1 cellular context compared by ENCODE assay signal in the genomic region with DNA sequence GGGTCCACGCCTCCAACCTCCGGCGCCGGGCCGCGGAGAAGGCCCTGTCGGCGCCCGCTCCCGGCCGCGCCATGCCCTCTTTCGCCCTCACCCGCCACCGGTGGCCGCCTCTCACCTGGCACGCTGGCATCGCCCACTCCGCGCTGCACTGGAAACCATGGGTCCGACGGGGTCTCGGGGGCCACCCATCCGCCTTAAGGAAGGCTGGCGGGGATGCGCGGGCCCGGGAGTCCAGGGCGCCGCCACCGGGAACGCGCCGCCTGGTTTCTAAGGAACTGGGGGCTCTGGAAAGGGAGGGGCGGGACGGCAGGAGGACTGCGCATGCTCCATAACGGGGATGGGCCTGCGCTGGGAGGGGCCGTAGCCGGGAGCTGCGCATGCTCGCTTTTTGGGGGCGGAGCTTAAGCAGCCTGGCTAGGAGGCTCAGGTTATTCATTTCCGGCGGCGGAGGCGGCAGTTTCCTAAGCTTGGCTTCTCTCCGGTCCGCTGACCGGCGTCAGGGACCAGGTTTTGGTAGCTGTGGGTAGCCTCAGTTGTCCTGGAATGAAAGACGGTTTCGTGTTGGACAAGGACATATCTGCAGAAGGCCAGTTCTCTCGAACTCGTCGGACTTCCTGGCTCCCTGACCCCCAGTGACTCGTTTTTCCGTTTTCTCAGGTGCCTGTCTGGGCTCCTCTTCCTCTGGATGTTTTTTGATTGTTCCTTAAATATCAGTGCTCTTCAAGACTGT.
A peak's percentile ranks its signal among the peaks of the same experiment; 100 is the strongest.
TF ChIP-seq lines count a peak whose summit lies in the region.

A gene with protein sequence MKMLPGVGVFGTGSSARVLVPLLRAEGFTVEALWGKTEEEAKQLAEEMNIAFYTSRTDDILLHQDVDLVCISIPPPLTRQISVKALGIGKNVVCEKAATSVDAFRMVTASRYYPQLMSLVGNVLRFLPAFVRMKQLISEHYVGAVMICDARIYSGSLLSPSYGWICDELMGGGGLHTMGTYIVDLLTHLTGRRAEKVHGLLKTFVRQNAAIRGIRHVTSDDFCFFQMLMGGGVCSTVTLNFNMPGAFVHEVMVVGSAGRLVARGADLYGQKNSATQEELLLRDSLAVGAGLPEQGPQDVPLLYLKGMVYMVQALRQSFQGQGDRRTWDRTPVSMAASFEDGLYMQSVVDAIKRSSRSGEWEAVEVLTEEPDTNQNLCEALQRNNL (minus strand): TSS at position 269 of the 730 bp plus-strand sequence. CDS start 33,601 bp downstream, outside the sequence.

TF ChIP-seq in HepG2, 621 proteins besides CTCF, POLR2A, EP300 and RAD21 (continued from another document and continues in another):
- TF ChIP-seq, protein P1, sequence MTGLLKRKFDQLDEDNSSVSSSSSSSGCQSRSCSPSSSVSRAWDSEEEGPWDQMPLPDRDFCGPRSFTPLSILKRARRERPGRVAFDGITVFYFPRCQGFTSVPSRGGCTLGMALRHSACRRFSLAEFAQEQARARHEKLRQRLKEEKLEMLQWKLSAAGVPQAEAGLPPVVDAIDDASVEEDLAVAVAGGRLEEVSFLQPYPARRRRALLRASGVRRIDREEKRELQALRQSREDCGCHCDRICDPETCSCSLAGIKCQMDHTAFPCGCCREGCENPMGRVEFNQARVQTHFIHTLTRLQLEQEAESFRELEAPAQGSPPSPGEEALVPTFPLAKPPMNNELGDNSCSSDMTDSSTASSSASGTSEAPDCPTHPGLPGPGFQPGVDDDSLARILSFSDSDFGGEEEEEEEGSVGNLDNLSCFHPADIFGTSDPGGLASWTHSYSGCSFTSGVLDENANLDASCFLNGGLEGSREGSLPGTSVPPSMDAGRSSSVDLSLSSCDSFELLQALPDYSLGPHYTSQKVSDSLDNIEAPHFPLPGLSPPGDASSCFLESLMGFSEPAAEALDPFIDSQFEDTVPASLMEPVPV (CRISPR knock-in tag; IDR thresholded peaks at IDR 0.05), result peak; percentile 49; the same call in 1 of the 2 replicates
- TF ChIP-seq NCOR1 (IDR thresholded peaks at IDR 0.05; ENCODE audit: borderline replicate concordance, low read length) (no peak), MBNL3 (CRISPR knock-in tag; conservative IDR thresholded peaks at IDR 0.05) (no peak), PAF1 (CRISPR knock-in tag; IDR thresholded peaks at IDR 0.05) (no peak), TCF7 (IDR thresholded peaks at IDR 0.05; ENCODE audit: low read depth) (no peak), POLR2G (IDR thresholded peaks at IDR 0.05; ENCODE audit: low read depth, low read length) (peak; percentile 98), NFYC (CRISPR knock-in tag; IDR thresholded peaks at IDR 0.05) (peak; percentile 24; the same call in 1 of the 2 replicates), SOX13 (IDR thresholded peaks at IDR 0.05) (no peak), SOX13 (CRISPR knock-in tag; conservative IDR thresholded peaks at IDR 0.05 in 1 of 2, IDR thresholded peaks at IDR 0.05 in 1 of 2) (0 out of 4 replicates have a peak, but pooled peaks of 1 of the 2 experiments have one; percentile 2), CREM (IDR thresholded peaks at IDR 0.05) (no peak; the same call in 1 of the 2 replicates), CREM (CRISPR knock-in tag; IDR thresholded peaks at IDR 0.05) (no peak), IKZF1 (IDR thresholded peaks at IDR 0.05) (no peak), ZSCAN31 (CRISPR knock-in tag; IDR thresholded peaks at IDR 0.05; ENCODE audit: low read depth) (peak; percentile 56), GLI4 (CRISPR knock-in tag; IDR thresholded peaks at IDR 0.05; ENCODE audit: borderline replicate concordance) (0 out of 2 replicates have a peak, but pooled peaks have one; percentile 26), CBX2 (IDR thresholded peaks at IDR 0.05; ENCODE audit: low read depth, low read length) (no peak), CBX2 (CRISPR knock-in tag; IDR thresholded peaks at IDR 0.05; ENCODE audit: low read depth) (peak; percentile 78; the same call in 1 of the 2 replicates), GTF2F1 (IDR thresholded peaks at IDR 0.05; ENCODE audit: low read length) (no peak), PAWR (CRISPR knock-in tag; IDR thresholded peaks at IDR 0.05; ENCODE audit: borderline replicate concordance) (no peak), ZNF382 (CRISPR knock-in tag; IDR thresholded peaks at IDR 0.05; ENCODE audit: borderline replicate concordance) (no peak), ATF1 (CRISPR knock-in tag; IDR thresholded peaks at IDR 0.05) (no peak), REXO4 (CRISPR knock-in tag; IDR thresholded peaks at IDR 0.05; ENCODE audit: borderline replicate concordance) (no peak), ZNF644 (CRISPR knock-in tag; IDR thresholded peaks at IDR 0.05; ENCODE audit: low read depth) (no peak), ZNF331 (CRISPR knock-in tag; IDR thresholded peaks at IDR 0.05) (no peak; the same call in 1 of the 2 replicates), ZSCAN25 (CRISPR knock-in tag; IDR thresholded peaks at IDR 0.05) (0 out of 2 replicates have a peak, but pooled peaks have one; percentile 49), FOXK2 (IDR thresholded peaks at IDR 0.05) (no peak), ZNF260 (CRISPR knock-in tag; IDR thresholded peaks at IDR 0.05; ENCODE audit: borderline replicate concordance, low read depth) (0 out of 2 replicates have a peak, but pooled peaks have one; percentile 90), AGO1 (IDR thresholded peaks at IDR 0.05; ENCODE audit: low read depth, low read length, poor library complexity, severe bottlenecking) (peak; percentile 61), KLF16 (CRISPR knock-in tag; IDR thresholded peaks at IDR 0.05) (peak; percentile 15 to 84; a peak in 2 of 4 replicates), BHLHE40 (IDR thresholded peaks at IDR 0.05; ENCODE audit: low read length) (peak; percentile 29; the same call in 1 of the 2 replicates), TAF15 (IDR thresholded peaks at IDR 0.05; ENCODE audit: low read depth, low read length, poor library complexity, severe bottlenecking) (no peak)
- TF ChIP-seq, protein P2, sequence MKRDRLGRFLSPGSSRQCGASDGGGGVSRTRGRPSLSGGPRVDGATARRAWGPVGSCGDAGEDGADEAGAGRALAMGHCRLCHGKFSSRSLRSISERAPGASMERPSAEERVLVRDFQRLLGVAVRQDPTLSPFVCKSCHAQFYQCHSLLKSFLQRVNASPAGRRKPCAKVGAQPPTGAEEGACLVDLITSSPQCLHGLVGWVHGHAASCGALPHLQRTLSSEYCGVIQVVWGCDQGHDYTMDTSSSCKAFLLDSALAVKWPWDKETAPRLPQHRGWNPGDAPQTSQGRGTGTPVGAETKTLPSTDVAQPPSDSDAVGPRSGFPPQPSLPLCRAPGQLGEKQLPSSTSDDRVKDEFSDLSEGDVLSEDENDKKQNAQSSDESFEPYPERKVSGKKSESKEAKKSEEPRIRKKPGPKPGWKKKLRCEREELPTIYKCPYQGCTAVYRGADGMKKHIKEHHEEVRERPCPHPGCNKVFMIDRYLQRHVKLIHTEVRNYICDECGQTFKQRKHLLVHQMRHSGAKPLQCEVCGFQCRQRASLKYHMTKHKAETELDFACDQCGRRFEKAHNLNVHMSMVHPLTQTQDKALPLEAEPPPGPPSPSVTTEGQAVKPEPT (CRISPR knock-in tag; IDR thresholded peaks at IDR 0.05; ENCODE audit: low read depth), result 0 out of 2 replicates have a peak, but pooled peaks have one; percentile 1
- TF ChIP-seq, protein P3, sequence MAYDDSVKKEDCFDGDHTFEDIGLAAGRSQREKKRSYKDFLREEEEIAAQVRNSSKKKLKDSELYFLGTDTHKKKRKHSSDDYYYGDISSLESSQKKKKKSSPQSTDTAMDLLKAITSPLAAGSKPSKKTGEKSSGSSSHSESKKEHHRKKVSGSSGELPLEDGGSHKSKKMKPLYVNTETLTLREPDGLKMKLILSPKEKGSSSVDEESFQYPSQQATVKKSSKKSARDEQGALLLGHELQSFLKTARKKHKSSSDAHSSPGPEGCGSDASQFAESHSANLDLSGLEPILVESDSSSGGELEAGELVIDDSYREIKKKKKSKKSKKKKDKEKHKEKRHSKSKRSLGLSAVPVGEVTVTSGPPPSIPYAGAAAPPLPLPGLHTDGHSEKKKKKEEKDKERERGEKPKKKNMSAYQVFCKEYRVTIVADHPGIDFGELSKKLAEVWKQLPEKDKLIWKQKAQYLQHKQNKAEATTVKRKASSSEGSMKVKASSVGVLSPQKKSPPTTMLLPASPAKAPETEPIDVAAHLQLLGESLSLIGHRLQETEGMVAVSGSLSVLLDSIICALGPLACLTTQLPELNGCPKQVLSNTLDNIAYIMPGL (CRISPR knock-in tag; IDR thresholded peaks at IDR 0.05; ENCODE audit: borderline replicate concordance in 1 of 2, low read depth in 1 of 2), result peak; percentile 61 to 90; a peak in 2 of 4 replicates
- TF ChIP-seq, protein P4, sequence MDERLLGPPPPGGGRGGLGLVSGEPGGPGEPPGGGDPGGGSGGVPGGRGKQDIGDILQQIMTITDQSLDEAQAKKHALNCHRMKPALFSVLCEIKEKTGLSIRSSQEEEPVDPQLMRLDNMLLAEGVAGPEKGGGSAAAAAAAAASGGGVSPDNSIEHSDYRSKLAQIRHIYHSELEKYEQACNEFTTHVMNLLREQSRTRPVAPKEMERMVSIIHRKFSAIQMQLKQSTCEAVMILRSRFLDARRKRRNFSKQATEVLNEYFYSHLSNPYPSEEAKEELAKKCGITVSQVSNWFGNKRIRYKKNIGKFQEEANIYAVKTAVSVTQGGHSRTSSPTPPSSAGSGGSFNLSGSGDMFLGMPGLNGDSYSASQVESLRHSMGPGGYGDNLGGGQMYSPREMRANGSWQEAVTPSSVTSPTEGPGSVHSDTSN (CRISPR knock-in tag; IDR thresholded peaks at IDR 0.05), result no peak
- TF ChIP-seq, protein P5, sequence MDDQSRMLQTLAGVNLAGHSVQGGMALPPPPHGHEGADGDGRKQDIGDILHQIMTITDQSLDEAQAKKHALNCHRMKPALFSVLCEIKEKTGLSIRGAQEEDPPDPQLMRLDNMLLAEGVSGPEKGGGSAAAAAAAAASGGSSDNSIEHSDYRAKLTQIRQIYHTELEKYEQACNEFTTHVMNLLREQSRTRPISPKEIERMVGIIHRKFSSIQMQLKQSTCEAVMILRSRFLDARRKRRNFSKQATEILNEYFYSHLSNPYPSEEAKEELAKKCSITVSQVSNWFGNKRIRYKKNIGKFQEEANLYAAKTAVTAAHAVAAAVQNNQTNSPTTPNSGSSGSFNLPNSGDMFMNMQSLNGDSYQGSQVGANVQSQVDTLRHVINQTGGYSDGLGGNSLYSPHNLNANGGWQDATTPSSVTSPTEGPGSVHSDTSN (CRISPR knock-in tag; IDR thresholded peaks at IDR 0.05; ENCODE audit: borderline replicate concordance), result 0 out of 2 replicates have a peak, but pooled peaks have one; percentile 13
- TF ChIP-seq, protein P6, sequence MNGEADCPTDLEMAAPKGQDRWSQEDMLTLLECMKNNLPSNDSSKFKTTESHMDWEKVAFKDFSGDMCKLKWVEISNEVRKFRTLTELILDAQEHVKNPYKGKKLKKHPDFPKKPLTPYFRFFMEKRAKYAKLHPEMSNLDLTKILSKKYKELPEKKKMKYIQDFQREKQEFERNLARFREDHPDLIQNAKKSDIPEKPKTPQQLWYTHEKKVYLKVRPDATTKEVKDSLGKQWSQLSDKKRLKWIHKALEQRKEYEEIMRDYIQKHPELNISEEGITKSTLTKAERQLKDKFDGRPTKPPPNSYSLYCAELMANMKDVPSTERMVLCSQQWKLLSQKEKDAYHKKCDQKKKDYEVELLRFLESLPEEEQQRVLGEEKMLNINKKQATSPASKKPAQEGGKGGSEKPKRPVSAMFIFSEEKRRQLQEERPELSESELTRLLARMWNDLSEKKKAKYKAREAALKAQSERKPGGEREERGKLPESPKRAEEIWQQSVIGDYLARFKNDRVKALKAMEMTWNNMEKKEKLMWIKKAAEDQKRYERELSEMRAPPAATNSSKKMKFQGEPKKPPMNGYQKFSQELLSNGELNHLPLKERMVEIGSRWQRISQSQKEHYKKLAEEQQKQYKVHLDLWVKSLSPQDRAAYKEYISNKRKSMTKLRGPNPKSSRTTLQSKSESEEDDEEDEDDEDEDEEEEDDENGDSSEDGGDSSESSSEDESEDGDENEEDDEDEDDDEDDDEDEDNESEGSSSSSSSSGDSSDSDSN (CRISPR knock-in tag; IDR thresholded peaks at IDR 0.05), result peak; percentile 91
- TF ChIP-seq, protein P7, sequence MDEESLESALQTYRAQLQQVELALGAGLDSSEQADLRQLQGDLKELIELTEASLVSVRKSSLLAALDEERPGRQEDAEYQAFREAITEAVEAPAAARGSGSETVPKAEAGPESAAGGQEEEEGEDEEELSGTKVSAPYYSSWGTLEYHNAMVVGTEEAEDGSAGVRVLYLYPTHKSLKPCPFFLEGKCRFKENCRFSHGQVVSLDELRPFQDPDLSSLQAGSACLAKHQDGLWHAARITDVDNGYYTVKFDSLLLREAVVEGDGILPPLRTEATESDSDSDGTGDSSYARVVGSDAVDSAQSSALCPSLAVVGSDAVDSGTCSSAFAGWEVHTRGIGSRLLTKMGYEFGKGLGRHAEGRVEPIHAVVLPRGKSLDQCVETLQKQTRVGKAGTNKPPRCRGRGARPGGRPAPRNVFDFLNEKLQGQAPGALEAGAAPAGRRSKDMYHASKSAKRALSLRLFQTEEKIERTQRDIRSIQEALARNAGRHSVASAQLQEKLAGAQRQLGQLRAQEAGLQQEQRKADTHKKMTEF (CRISPR knock-in tag; IDR thresholded peaks at IDR 0.05), result peak; percentile 76; the same call in 1 of the 2 replicates
- TF ChIP-seq, protein P8, sequence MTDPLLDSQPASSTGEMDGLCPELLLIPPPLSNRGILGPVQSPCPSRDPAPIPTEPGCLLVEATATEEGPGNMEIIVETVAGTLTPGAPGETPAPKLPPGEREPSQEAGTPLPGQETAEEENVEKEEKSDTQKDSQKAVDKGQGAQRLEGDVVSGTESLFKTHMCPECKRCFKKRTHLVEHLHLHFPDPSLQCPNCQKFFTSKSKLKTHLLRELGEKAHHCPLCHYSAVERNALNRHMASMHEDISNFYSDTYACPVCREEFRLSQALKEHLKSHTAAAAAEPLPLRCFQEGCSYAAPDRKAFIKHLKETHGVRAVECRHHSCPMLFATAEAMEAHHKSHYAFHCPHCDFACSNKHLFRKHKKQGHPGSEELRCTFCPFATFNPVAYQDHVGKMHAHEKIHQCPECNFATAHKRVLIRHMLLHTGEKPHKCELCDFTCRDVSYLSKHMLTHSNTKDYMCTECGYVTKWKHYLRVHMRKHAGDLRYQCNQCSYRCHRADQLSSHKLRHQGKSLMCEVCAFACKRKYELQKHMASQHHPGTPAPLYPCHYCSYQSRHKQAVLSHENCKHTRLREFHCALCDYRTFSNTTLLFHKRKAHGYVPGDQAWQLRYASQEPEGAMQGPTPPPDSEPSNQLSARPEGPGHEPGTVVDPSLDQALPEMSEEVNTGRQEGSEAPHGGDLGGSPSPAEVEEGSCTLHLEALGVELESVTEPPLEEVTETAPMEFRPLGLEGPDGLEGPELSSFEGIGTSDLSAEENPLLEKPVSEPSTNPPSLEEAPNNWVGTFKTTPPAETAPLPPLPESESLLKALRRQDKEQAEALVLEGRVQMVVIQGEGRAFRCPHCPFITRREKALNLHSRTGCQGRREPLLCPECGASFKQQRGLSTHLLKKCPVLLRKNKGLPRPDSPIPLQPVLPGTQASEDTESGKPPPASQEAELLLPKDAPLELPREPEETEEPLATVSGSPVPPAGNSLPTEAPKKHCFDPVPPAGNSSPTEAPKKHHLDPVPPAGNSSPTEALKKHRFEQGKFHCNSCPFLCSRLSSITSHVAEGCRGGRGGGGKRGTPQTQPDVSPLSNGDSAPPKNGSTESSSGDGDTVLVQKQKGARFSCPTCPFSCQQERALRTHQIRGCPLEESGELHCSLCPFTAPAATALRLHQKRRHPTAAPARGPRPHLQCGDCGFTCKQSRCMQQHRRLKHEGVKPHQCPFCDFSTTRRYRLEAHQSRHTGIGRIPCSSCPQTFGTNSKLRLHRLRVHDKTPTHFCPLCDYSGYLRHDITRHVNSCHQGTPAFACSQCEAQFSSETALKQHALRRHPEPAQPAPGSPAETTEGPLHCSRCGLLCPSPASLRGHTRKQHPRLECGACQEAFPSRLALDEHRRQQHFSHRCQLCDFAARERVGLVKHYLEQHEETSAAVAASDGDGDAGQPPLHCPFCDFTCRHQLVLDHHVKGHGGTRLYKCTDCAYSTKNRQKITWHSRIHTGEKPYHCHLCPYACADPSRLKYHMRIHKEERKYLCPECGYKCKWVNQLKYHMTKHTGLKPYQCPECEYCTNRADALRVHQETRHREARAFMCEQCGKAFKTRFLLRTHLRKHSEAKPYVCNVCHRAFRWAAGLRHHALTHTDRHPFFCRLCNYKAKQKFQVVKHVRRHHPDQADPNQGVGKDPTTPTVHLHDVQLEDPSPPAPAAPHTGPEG (CRISPR knock-in tag; IDR thresholded peaks at IDR 0.05), result peak; percentile 25; the same call in 1 of the 2 replicates
